Comparison of ENCODE assay signal across 10 cellular contexts in the genomic region with DNA sequence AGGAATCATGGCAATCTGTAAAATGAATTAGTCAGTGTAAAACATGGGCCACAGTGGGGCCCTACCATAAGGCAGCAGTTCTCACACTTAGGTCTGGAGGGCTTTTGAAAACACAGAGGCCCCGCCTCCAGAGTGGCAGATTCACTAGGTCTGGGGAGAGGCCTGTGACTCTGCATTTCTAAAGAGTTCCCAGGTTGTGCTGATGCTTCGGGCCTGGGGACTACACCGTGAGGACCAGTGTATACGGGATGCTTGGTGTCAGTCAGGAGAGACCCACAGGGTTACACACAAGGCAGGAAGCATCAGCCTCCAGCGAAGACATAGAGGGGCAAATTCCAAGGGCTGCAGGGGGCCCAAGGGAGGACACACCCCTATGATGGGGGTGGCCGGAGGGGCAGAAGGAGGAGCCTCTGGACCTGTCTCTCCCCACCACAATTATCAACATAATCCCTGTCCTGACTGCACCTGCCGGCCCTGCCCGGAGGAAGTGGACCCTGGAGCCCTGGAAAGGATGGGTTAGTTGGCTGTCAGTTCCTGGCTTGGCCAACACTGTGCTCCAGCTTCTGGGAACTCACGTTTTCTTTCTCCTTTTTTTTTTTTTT. TPM values are rescaled to one million over a fixed set of nuclear protein-coding genes. Genes with fewer than 3 reads are reported as not detected.
A peak's percentile ranks its signal among the peaks of the same experiment; 100 is the strongest.
DNase-seq lines count a peak whose midpoint lies in the region; ATAC-seq and TF ChIP-seq lines count a peak whose summit lies in the region.
"Had no signal": no experiment of that assay in that cellular context is flagged by ENCODE, and none has a peak within 500 bp of the region (broad histone marks: within the 10 kb centered on the region; RNA-seq: fewer than 3 reads in every experiment).

No MANE protein-coding gene starts in this region.

- H3K4me2 ChIP-seq in OCI-LY7 (ENCODE audit: low read length): peak overlapping the region; percentile 18; the same call in 1 of the 2 replicates

- in situ Hi-C loops in ACHN (cut with HindIII; ENCODE audit: low pct_ligation_motif_present, low pct_unique_long_range_greater_than_20kb, low sequenced_read_pairs): no loop called here

- WGBS in upper lobe of left lung, 2 donors: 77 to 81% methylated on average over 7 to 9 of the region's 9 CpGs

- H3K4me3 ChIP-seq in OCI-LY7 (ENCODE audit: low read depth, low read length, poor library complexity, severe bottlenecking) (no peak overlapping the region), upper lobe of left lung (no peak overlapping the region)
- H3K4me3 ChIP-seq: left ventricle myocardium inferior, SK-N-MC had no signal

- no peaks in the 10 kb centered on the region for H3K27me3 Mint-ChIP-seq in activated naive CD4-positive, alpha-beta T cell treated with anti-CD3 and anti-CD28 coated beads for 36 hours (ENCODE audit: low read depth)
- peaks cover 22% of the 10 kb centered on the region for H3K27me3 Mint-ChIP-seq in dendritic cell treated with granulocyte-macrophage colony-stimulating factor and Interleukin-4, amounts not matched to agents 40 ng/mL and 50 ng/mL, for 4 days
- peaks cover 0 to 4% of the 10 kb centered on the region in 2 donors for H3K27me3 Mint-ChIP-seq in stimulated activated naive B cell treated with anti-CD40 and anti-IgM and Interleukin-4, amounts not matched to agents 10 μg/mL and 1 μg/mL and 100 μg/mL, for 72 hours

- DNase-seq in activated naive CD4-positive, alpha-beta T cell treated with anti-CD3 and anti-CD28 coated beads for 36 hours: peak; percentile 56
- no peak for DNase-seq in activated naive CD4-positive, alpha-beta T cell (lab: John Stamatoyannopoulos, UW)
- DNase-seq in OCI-LY7 (ENCODE audit: low spot score) (peak; percentile 28), ACHN (no peak), upper lobe of left lung (no peak)
- DNase-seq in stimulated activated naive B cell treated with anti-CD40 and anti-IgM and Interleukin-4, amounts not matched to agents 10 μg/mL and 1 μg/mL and 100 μg/mL, for 72 hours: no peak

- peak overlapping the region; percentile 78 for H3K27ac Mint-ChIP-seq in activated naive CD4-positive, alpha-beta T cell treated with anti-CD3 and anti-CD28 coated beads for 36 hours
- peak overlapping the region; percentile 85 for H3K27ac Mint-ChIP-seq in dendritic cell treated with granulocyte-macrophage colony-stimulating factor and Interleukin-4, amounts not matched to agents 40 ng/mL and 50 ng/mL, for 4 days
- peak overlapping the region; percentile 88 for H3K27ac Mint-ChIP-seq in stimulated activated naive B cell treated with anti-CD40 and anti-IgM and Interleukin-4, amounts not matched to agents 10 μg/mL and 1 μg/mL and 100 μg/mL, for 72 hours

- no peak for ATAC-seq in stimulated activated naive B cell treated with anti-CD40 and anti-IgM and Interleukin-4, amounts not matched to agents 10 μg/mL and 1 μg/mL and 100 μg/mL, for 72 hours (replicated peaks)
- ATAC-seq in HG02852 (IDR thresholded peaks at IDR 0.05; ENCODE audit: unreplicated experiment) (no peak), upper lobe of left lung (ENCODE audit: low FRiP score in 2 of 2) (no peak)

- H3K4me1 Mint-ChIP-seq in activated naive CD4-positive, alpha-beta T cell treated with anti-CD3 and anti-CD28 coated beads for 36 hours (ENCODE audit: low read depth): peaks cover 48% of the 10 kb centered on the region
- H3K4me1 Mint-ChIP-seq in dendritic cell treated with granulocyte-macrophage colony-stimulating factor and Interleukin-4, amounts not matched to agents 40 ng/mL and 50 ng/mL, for 4 days (ENCODE audit: low read depth): peaks cover 66% of the 10 kb centered on the region
- H3K4me1 Mint-ChIP-seq in stimulated activated naive B cell treated with anti-CD40 and anti-IgM and Interleukin-4, amounts not matched to agents 10 μg/mL and 1 μg/mL and 100 μg/mL, for 72 hours: peaks cover 41 to 48% of the 10 kb centered on the region in 2 donors

- intact Hi-C loops in activated naive CD4-positive, alpha-beta T cell treated with anti-CD3 and anti-CD28 coated beads for 36 hours (cut with micrococcal nuclease): no loop called here
- intact Hi-C loops in OCI-LY7 (cut with micrococcal nuclease; ENCODE audit: unreplicated experiment): no loop called here
- intact Hi-C loops in dendritic cell treated with granulocyte-macrophage colony-stimulating factor and Interleukin-4, amounts not matched to agents 40 ng/mL and 50 ng/mL, for 4 days (cut with micrococcal nuclease): no loop called here

- no TSS peak for BruUV-seq in OCI-LY7 (replicated peaks; lab: Mats Ljungman, UMichigan)

- no peaks in the 10 kb centered on the region for H3K27me3 ChIP-seq in upper lobe of left lung

- no peak for TF ChIP-seq EP300 in upper lobe of left lung (IDR thresholded peaks at IDR 0.05)

- H2AFZ ChIP-seq in OCI-LY7 (ENCODE audit: low read length): no peak overlapping the region

- CTCF ChIA-PET in activated naive CD4-positive, alpha-beta T cell treated with anti-CD3 and anti-CD28 coated beads for 36 hours (lab: Charles Lee): interaction anchor here (0.5 to 11.5 kb wide), 18 partner anchors 8 to 205 kb away, joined by 3 to 216 read pairs (median 4); a partner anchor contains a TSS
- CTCF ChIA-PET in OCI-LY7 (lab: Charles Lee; ENCODE audit: unreplicated experiment): interaction anchor here (0.7 to 3.4 kb wide), 4 partner anchors 23 to 150 kb away, joined by 3 to 13 read pairs (median 5); no protein-coding TSS in a partner anchor

- H3K79me2 ChIP-seq in OCI-LY7 (ENCODE audit: insufficient read depth, low read depth, low read length): no peaks in the 10 kb centered on the region

- H3K36me3 ChIP-seq in OCI-LY7 (ENCODE audit: insufficient read depth, low read length) (no peaks in the 10 kb centered on the region), upper lobe of left lung (no peaks in the 10 kb centered on the region)
- H3K36me3 ChIP-seq: left ventricle myocardium inferior had no signal

- peaks cover 12% of the 10 kb centered on the region for H3K36me3 Mint-ChIP-seq in activated naive CD4-positive, alpha-beta T cell treated with anti-CD3 and anti-CD28 coated beads for 36 hours (ENCODE audit: low read depth)
- H3K36me3 Mint-ChIP-seq in dendritic cell treated with granulocyte-macrophage colony-stimulating factor and Interleukin-4, amounts not matched to agents 40 ng/mL and 50 ng/mL, for 4 days (ENCODE audit: low read depth): no peaks in the 10 kb centered on the region
- no peaks in the 10 kb centered on the region for H3K36me3 Mint-ChIP-seq in stimulated activated naive B cell treated with anti-CD40 and anti-IgM and Interleukin-4, amounts not matched to agents 10 μg/mL and 1 μg/mL and 100 μg/mL, for 72 hours

- TF ChIP-seq CTCF in OCI-LY7 (conservative IDR thresholded peaks at IDR 0.05; ENCODE audit: low read length) (no peak), upper lobe of left lung (IDR thresholded peaks at IDR 0.05) (no peak)

- peaks cover 3% of the 10 kb centered on the region; the same call in 1 of the 2 replicates for H4K20me1 ChIP-seq in OCI-LY7 (ENCODE audit: insufficient read depth, low read length)

- H3K4me3 Mint-ChIP-seq in activated naive CD4-positive, alpha-beta T cell treated with anti-CD3 and anti-CD28 coated beads for 36 hours: peak overlapping the region; percentile 86
- no peak overlapping the region for H3K4me3 Mint-ChIP-seq in dendritic cell treated with granulocyte-macrophage colony-stimulating factor and Interleukin-4, amounts not matched to agents 40 ng/mL and 50 ng/mL, for 4 days
- H3K4me3 Mint-ChIP-seq in stimulated activated naive B cell treated with anti-CD40 and anti-IgM and Interleukin-4, amounts not matched to agents 10 μg/mL and 1 μg/mL and 100 μg/mL, for 72 hours: peak overlapping the region in 1 of 2 donors; percentile 17

- H3K9me3 ChIP-seq in OCI-LY7 (ENCODE audit: low read length): no peaks in the 10 kb centered on the region
- H3K9me3 ChIP-seq in upper lobe of left lung: no peaks in the 10 kb centered on the region
- H3K9me3 ChIP-seq: left ventricle myocardium inferior had no signal

- H3K4me1 ChIP-seq in OCI-LY7 (ENCODE audit: insufficient read depth, low read length, poor library complexity, severe bottlenecking): peaks cover 41% of the 10 kb centered on the region
- H3K4me1 ChIP-seq in upper lobe of left lung: peaks cover 29 to 35% (median 33%) of the 10 kb centered on the region in 4 donors

- H3K9me2 ChIP-seq in OCI-LY7 (ENCODE audit: insufficient read depth, low read length): no peaks in the 10 kb centered on the region

- POLR2A ChIA-PET in OCI-LY7 (lab: Charles Lee): interaction anchor here (0.6 to 4.4 kb wide), 4 partner anchors 105 to 124 kb away, joined by 3 to 40 read pairs (median 6); a partner anchor contains a TSS

- TF ChIP-seq POLR2A in upper lobe of left lung (IDR thresholded peaks at IDR 0.05): no peak

- H3K9me3 Mint-ChIP-seq in activated naive CD4-positive, alpha-beta T cell treated with anti-CD3 and anti-CD28 coated beads for 36 hours: no peaks in the 10 kb centered on the region
- H3K9me3 Mint-ChIP-seq in dendritic cell treated with granulocyte-macrophage colony-stimulating factor and Interleukin-4, amounts not matched to agents 40 ng/mL and 50 ng/mL, for 4 days: no peaks in the 10 kb centered on the region
- no peaks in the 10 kb centered on the region for H3K9me3 Mint-ChIP-seq in stimulated activated naive B cell treated with anti-CD40 and anti-IgM and Interleukin-4, amounts not matched to agents 10 μg/mL and 1 μg/mL and 100 μg/mL, for 72 hours

- H3K27ac ChIP-seq in OCI-LY7 (ENCODE audit: low read depth, low read length, poor library complexity, severe bottlenecking) (no peak overlapping the region), upper lobe of left lung (peak overlapping the region in 2 of 4 donors; percentile 10 to 82)
- H3K27ac ChIP-seq: left ventricle myocardium inferior, SK-N-MC had no signal

RNA-seq across cellular contexts. Expression of a gene that starts 46.7 kb away (rescaled TPM):
- under 1 TPM; 0.25 to 0.48 TPM for total RNA-seq in activated naive CD4-positive, alpha-beta T cell treated with anti-CD3 and anti-CD28 coated beads for 36 hours
- 23.8 and 27.8 TPM in 2 replicates for total RNA-seq in OCI-LY7 (2014; rRNA removed; shearing (Covaris generic))
- 45.7 and 48.6 TPM in 2 replicates for total RNA-seq in OCI-LY7 (2022)
- 100 to 1,000 TPM in 3 of 6 donors, 10 to 100 TPM in 3; 50.8 to 204 (median 92.3) TPM for total RNA-seq in upper lobe of left lung

Comparison
In these comparisons a context has a peak if more than half of its experiments do, and no peak if none do; other contexts are left out.
1. DNase-seq: peak in activated naive CD4-positive, alpha-beta T cell treated with anti-CD3 and anti-CD28 coated beads for 36 hours (single experiment) and OCI-LY7 (single experiment); none in activated naive CD4-positive, alpha-beta T cell (0 of 4), stimulated activated naive B cell treated with anti-CD40 and anti-IgM and Interleukin-4, amounts not matched to agents 10 μg/mL and 1 μg/mL and 100 μg/mL, for 72 hours (single experiment), ACHN (single experiment) and upper lobe of left lung (0 of 2).
2. RNA of a gene that starts 46.7 kb away (total RNA-seq): 50.8 to 204 TPM in upper lobe of left lung and 23.8 to 48.6 TPM in OCI-LY7; 0.25 to 0.48 TPM in activated naive CD4-positive, alpha-beta T cell treated with anti-CD3 and anti-CD28 coated beads for 36 hours; every median in the first group is over 10 times any median in the second.
3. Peak in every context shown above with its lines, with median percentiles within 50 percentile points of each other: H3K27ac Mint-ChIP-seq.